Comparison of ENCODE assay signal across 7 cellular contexts in genomic region chr19:29694669-29695627, GRCh38.
DNase-seq lines count a peak whose midpoint lies in the region; ATAC-seq and TF ChIP-seq lines count a peak whose summit lies in the region.

No MANE protein-coding gene starts in this region.

- ATAC-seq in HG02678 (IDR thresholded peaks at IDR 0.05; ENCODE audit: unreplicated experiment): peak; percentile 94
- ATAC-seq in central memory CD8-positive, alpha-beta T cell (replicated peaks; ENCODE audit: extremely low read depth, poor library complexity, severe bottlenecking): peak; percentile 89

- no peak overlapping the region for H3K4me3 ChIP-seq in GM12875 (ENCODE audit: low read depth, low read length)

- H3K36me3 Mint-ChIP-seq in central memory CD8-positive, alpha-beta T cell (ENCODE audit: insufficient read depth): peaks cover 15% of the 10 kb centered on the region

- peaks cover 28% of the 10 kb centered on the region for H3K4me1 Mint-ChIP-seq in central memory CD8-positive, alpha-beta T cell

- TF ChIP-seq CTCF in GM12875 (IDR thresholded peaks at IDR 0.05; ENCODE audit: borderline replicate concordance, insufficient read depth, low read depth, low read length): peak; percentile 94

- H3K27me3 Mint-ChIP-seq in central memory CD8-positive, alpha-beta T cell: no peaks in the 10 kb centered on the region

- H3K4me3 Mint-ChIP-seq in central memory CD8-positive, alpha-beta T cell: no peak overlapping the region

- H3K9me3 Mint-ChIP-seq in central memory CD8-positive, alpha-beta T cell: no peaks in the 10 kb centered on the region

- DNase-seq in NCI-H2171 treated with DMSO at 0.1 percent for 48 hours (lab: John Stamatoyannopoulos, UW): peak; percentile 91
- peak; percentile 81 for DNase-seq in activated CD4-positive, CD25-positive, alpha-beta regulatory T cell treated with anti-CD3 and anti-CD28 coated beads, Interleukin-2, amount 50 U/mL, for 72 hours
- DNase-seq in central memory CD8-positive, alpha-beta T cell (ENCODE audit: low spot score in 2 of 2): peak; percentile 71 to 80
- peak; percentile 65 for DNase-seq in kidney tubule cell (ENCODE audit: low spot score)
- peak; percentile 85 for DNase-seq in stimulated activated CD4-positive, alpha-beta T cell treated with anti-CD3 and anti-CD28 coated beads, Interleukin-4, amount 100 ng/mL, for 24 hours

- H3K27ac Mint-ChIP-seq in central memory CD8-positive, alpha-beta T cell (ENCODE audit: low read depth): peak overlapping the region; percentile 94
